Comparison of ENCODE assay signal across 28 cellular contexts in genomic region chr4:138770818-138771217, GRCh38.
"Had no signal": no experiment of that assay in that cellular context is flagged by ENCODE, and none has a peak within 500 bp of the region (broad histone marks: within the 10 kb centered on the region; RNA-seq: fewer than 3 reads in every experiment).

No MANE protein-coding gene starts in this region.

- H3K4me3 Mint-ChIP-seq: dendritic cell treated with granulocyte-macrophage colony-stimulating factor and Interleukin-4, amounts not matched to agents 40 ng/mL and 50 ng/mL, for 4 days; effector memory CD8-positive, alpha-beta T cell; endodermal cell; mesothelial cell of epicardium; naive B cell; naive thymus-derived CD8-positive, alpha-beta T cell had no signal

- H3K9me3 ChIP-seq: esophagus squamous epithelium, gastrocnemius medialis, heart right ventricle, left lung, lower lobe of right lung, mucosa of descending colon had no signal

- H3K4me1 ChIP-seq: esophagus squamous epithelium, gastrocnemius medialis, heart right ventricle, left lung, lower lobe of right lung had no signal

- H3K36me3 Mint-ChIP-seq: mesothelial cell of epicardium; naive B cell; naive thymus-derived CD8-positive, alpha-beta T cell had no signal

- H3K27ac Mint-ChIP-seq: dendritic cell treated with granulocyte-macrophage colony-stimulating factor and Interleukin-4, amounts not matched to agents 40 ng/mL and 50 ng/mL, for 4 days; effector memory CD8-positive, alpha-beta T cell; endodermal cell; mesothelial cell of epicardium; naive B cell; naive thymus-derived CD8-positive, alpha-beta T cell had no signal

- H3K36me3 ChIP-seq: esophagus squamous epithelium, gastrocnemius medialis, heart right ventricle, left lung, lower lobe of right lung had no signal

- H3K27me3 Mint-ChIP-seq: effector memory CD8-positive, alpha-beta T cell had no signal

- H3K27ac ChIP-seq: epithelial cell of prostate, esophagus squamous epithelium, gastrocnemius medialis, heart right ventricle, left lung, lower lobe of right lung had no signal

- H3K4me1 Mint-ChIP-seq: naive B cell; naive thymus-derived CD8-positive, alpha-beta T cell had no signal

- H3K9me3 Mint-ChIP-seq: dendritic cell treated with granulocyte-macrophage colony-stimulating factor and Interleukin-4, amounts not matched to agents 40 ng/mL and 50 ng/mL, for 4 days; effector memory CD8-positive, alpha-beta T cell; endodermal cell had no signal

- H3K27me3 ChIP-seq: esophagus squamous epithelium, gastrocnemius medialis, heart right ventricle, left lung had no signal

- DNase-seq: cortex of kidney; effector CD8-positive, alpha-beta T cell; effector memory CD8-positive, alpha-beta T cell; endodermal cell; erythroblast; esophagus squamous epithelium; foreskin fibroblast; foreskin melanocyte; gastrocnemius medialis; glutamatergic neuron; head of caudate nucleus; heart right ventricle; hippocampal formation; left cardiac atrium; left lung; left ventricle myocardium superior; lower lobe of right lung; mesenchymal stem cell; mucosa of descending colon; naive B cell; naive thymus-derived CD8-positive, alpha-beta T cell had no signal

- H3K4me3 ChIP-seq: esophagus squamous epithelium, gastrocnemius medialis, heart right ventricle, left lung, lower lobe of right lung, mucosa of descending colon had no signal

- FAIRE-seq: endometrium, islet of Langerhans, keratinocyte had no signal

- ATAC-seq: effector memory CD8-positive, alpha-beta T cell; esophagus mucosa; gastrocnemius medialis; heart right ventricle; left cardiac atrium; left lung; left ventricle myocardium superior; lower lobe of right lung; mucosa of descending colon; naive thymus-derived CD8-positive, alpha-beta T cell had no signal
